ENCODE assay signal across 17 cellular contexts in the genomic region with DNA sequence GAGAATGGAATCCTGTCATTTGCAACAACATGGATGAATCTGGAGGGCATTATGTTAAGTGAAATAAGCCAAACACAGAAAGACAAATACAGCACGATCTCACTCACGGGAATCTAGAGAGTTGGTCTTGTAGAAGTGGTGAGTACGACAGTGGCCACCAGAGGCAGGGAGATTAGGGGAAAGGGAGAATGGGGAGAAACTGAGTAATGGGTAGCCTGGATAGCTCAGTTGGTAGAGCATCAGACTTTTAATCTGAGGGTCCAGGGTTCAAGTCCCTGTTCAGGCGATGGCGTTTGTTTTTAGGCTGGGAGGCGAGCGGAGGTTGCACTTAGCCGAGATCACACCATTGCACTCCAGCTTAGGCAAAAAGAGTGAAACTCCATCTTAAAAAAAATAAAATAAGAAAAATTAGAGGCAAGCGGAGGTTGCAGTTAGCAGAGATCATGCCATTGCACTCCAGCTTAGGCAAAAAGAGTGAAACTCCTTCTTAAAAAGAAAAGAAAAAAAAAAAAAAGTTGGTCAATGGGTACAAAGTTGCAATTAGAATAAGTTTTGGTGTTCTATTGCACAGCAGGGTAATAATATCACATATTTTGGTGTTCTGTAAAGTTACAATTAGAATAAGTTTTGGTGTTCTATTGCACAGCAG.
DNase-seq lines count a peak whose midpoint lies in the region; ATAC-seq, FAIRE-seq and TF ChIP-seq lines count a peak whose summit lies in the region.
"Had no signal": no experiment of that assay in that cellular context is flagged by ENCODE, and none has a peak within 500 bp of the region (broad histone marks: within the 10 kb centered on the region; RNA-seq: fewer than 3 reads in every experiment).

No MANE protein-coding gene starts in this region.

- H3K4me1 ChIP-seq in tibial nerve, result no peaks in the 10 kb centered on the region
- H3K4me1 ChIP-seq: transverse colon had no signal

- no peak for ATAC-seq in stimulated activated naive B cell treated with anti-CD40 and anti-IgM and Interleukin-4, amounts not matched to agents 10 μg/mL and 1 μg/mL and 100 μg/mL, for 72 hours (replicated peaks)
- ATAC-seq: activated CD4-positive, CD25-positive, alpha-beta regulatory T cell treated with anti-CD3 and anti-CD28 coated beads, Interleukin-2, amount 50 U/mL, for 24 hours; left lobe of liver had no signal

- peak; percentile 68 for DNase-seq in H7
- DNase-seq in MG63, result peak; percentile 48
- peak; percentile 7 for DNase-seq in bronchial epithelial cell (ENCODE audit: low read depth)
- DNase-seq in neural crest cell (ENCODE audit: low read depth, low spot score), result no peak
- no peak for DNase-seq in HPDE6-E6E7 (ENCODE audit: extremely low spot score)
- DNase-seq in tibial nerve (ENCODE audit: low spot score in 2 of 2), result no peak
- DNase-seq in stimulated activated naive B cell treated with anti-CD40 and anti-IgM and Interleukin-4, amounts not matched to agents 10 μg/mL and 1 μg/mL and 100 μg/mL, for 72 hours, result no peak
- DNase-seq: activated T-cell treated with anti-CD3 and anti-CD28 coated beads for 4 hours; CD4-positive, CD25-positive, alpha-beta regulatory T cell; EL; MM.1S; T-helper 1 cell; transverse colon had no signal

- TF ChIP-seq CTCF in bronchial epithelial cell (IDR thresholded peaks at IDR 0.05; ENCODE audit: insufficient read depth, low read length, severe bottlenecking), result no peak
- no peak for TF ChIP-seq CTCF in neural crest cell (conservative IDR thresholded peaks at IDR 0.05)
- no peak for TF ChIP-seq CTCF in tibial nerve (IDR thresholded peaks at IDR 0.05)

- H3K27me3 Mint-ChIP-seq in neural crest cell (ENCODE audit: low read depth), result peaks cover 11% of the 10 kb centered on the region
- H3K27me3 Mint-ChIP-seq in stimulated activated naive B cell treated with anti-CD40 and anti-IgM and Interleukin-4, amounts not matched to agents 10 μg/mL and 1 μg/mL and 100 μg/mL, for 72 hours, result peaks cover 21 to 36% of the 10 kb centered on the region in 2 donors

- H3K27me3 ChIP-seq in H7 (ENCODE audit: control insufficient read depth, insufficient read depth, low read length) (no peaks in the 10 kb centered on the region), MG63 (no peaks in the 10 kb centered on the region; the same call in 1 of the 2 replicates), bronchial epithelial cell (ENCODE audit: control insufficient read depth, insufficient read depth, low read length) (no peaks in the 10 kb centered on the region), tibial nerve (peaks cover 0 to 10% of the 10 kb centered on the region in 2 donors)
- H3K27me3 ChIP-seq: transverse colon had no signal

- peaks cover 2% of the 10 kb centered on the region for H3K9me3 Mint-ChIP-seq in neural crest cell
- H3K9me3 Mint-ChIP-seq in stimulated activated naive B cell treated with anti-CD40 and anti-IgM and Interleukin-4, amounts not matched to agents 10 μg/mL and 1 μg/mL and 100 μg/mL, for 72 hours, result no peaks in the 10 kb centered on the region
- H3K9me3 Mint-ChIP-seq: activated naive CD4-positive, alpha-beta T cell treated with anti-CD3 and anti-CD28 coated beads, Interleukin-2, amount 50 U/mL, for 72 hours had no signal

- H3K4me3 ChIP-seq in H7 (ENCODE audit: insufficient read depth, low read depth, low read length) (peak overlapping the region; percentile 29; the same call in 1 of the 2 replicates), MG63 (peak overlapping the region; percentile 25; the same call in 1 of the 2 replicates), bronchial epithelial cell (ENCODE audit: low read depth, low read length) (no peak overlapping the region), tibial nerve (no peak overlapping the region)
- H3K4me3 ChIP-seq: transverse colon had no signal

- no peaks in the 10 kb centered on the region for H3K36me3 ChIP-seq in H7 (replicated peaks; ENCODE audit: control insufficient read depth, insufficient read depth, low read length)
- no peaks in the 10 kb centered on the region for H3K36me3 ChIP-seq in MG63
- no peaks in the 10 kb centered on the region for H3K36me3 ChIP-seq in bronchial epithelial cell (ENCODE audit: control insufficient read depth, insufficient read depth, low read length)
- H3K36me3 ChIP-seq in tibial nerve, result no peaks in the 10 kb centered on the region
- H3K36me3 ChIP-seq: transverse colon had no signal

- no peaks in the 10 kb centered on the region for H3K36me3 Mint-ChIP-seq in neural crest cell (ENCODE audit: low read depth)
- no peaks in the 10 kb centered on the region for H3K36me3 Mint-ChIP-seq in stimulated activated naive B cell treated with anti-CD40 and anti-IgM and Interleukin-4, amounts not matched to agents 10 μg/mL and 1 μg/mL and 100 μg/mL, for 72 hours
- H3K36me3 Mint-ChIP-seq: activated naive CD4-positive, alpha-beta T cell treated with anti-CD3 and anti-CD28 coated beads, Interleukin-2, amount 50 U/mL, for 72 hours; CD4-positive, CD25-positive, alpha-beta regulatory T cell had no signal

- no peak for TF ChIP-seq EP300 in tibial nerve (IDR thresholded peaks at IDR 0.05)

- 77 to 83% methylated on average over 9 of the region's 9 CpGs for WGBS in tibial nerve, 2 donors

- no peak for FAIRE-seq in bronchial epithelial cell (lab: Jason Lieb, UNC)
- FAIRE-seq: GM12892 had no signal

- H3K9me3 ChIP-seq in MG63 (no peaks in the 10 kb centered on the region), tibial nerve (no peaks in the 10 kb centered on the region)
- H3K9me3 ChIP-seq: transverse colon had no signal

- peaks cover 3% of the 10 kb centered on the region for H3K4me1 Mint-ChIP-seq in neural crest cell
- no peaks in the 10 kb centered on the region for H3K4me1 Mint-ChIP-seq in stimulated activated naive B cell treated with anti-CD40 and anti-IgM and Interleukin-4, amounts not matched to agents 10 μg/mL and 1 μg/mL and 100 μg/mL, for 72 hours

- H3K27ac Mint-ChIP-seq in neural crest cell (ENCODE audit: unreplicated experiment), result no peak overlapping the region
- no peak overlapping the region for H3K27ac Mint-ChIP-seq in stimulated activated naive B cell treated with anti-CD40 and anti-IgM and Interleukin-4, amounts not matched to agents 10 μg/mL and 1 μg/mL and 100 μg/mL, for 72 hours
- H3K27ac Mint-ChIP-seq: CD4-positive, CD25-positive, alpha-beta regulatory T cell had no signal

- no peak overlapping the region for H3K27ac ChIP-seq in tibial nerve
- H3K27ac ChIP-seq: transverse colon had no signal

- no peak for TF ChIP-seq POLR2A in tibial nerve (IDR thresholded peaks at IDR 0.05)

- H3K4me3 Mint-ChIP-seq in neural crest cell, result peak overlapping the region; percentile 50
- no peak overlapping the region for H3K4me3 Mint-ChIP-seq in stimulated activated naive B cell treated with anti-CD40 and anti-IgM and Interleukin-4, amounts not matched to agents 10 μg/mL and 1 μg/mL and 100 μg/mL, for 72 hours
- H3K4me3 Mint-ChIP-seq: CD4-positive, CD25-positive, alpha-beta regulatory T cell had no signal

Comparison
In these comparisons a context has a peak if more than half of its experiments do, and no peak if none do; other contexts are left out.
1. DNase-seq: peak in H7 (single experiment), MG63 (single experiment) and bronchial epithelial cell (single experiment); none in neural crest cell (single experiment), HPDE6-E6E7 (single experiment), tibial nerve (0 of 2) and stimulated activated naive B cell treated with anti-CD40 and anti-IgM and Interleukin-4, amounts not matched to agents 10 μg/mL and 1 μg/mL and 100 μg/mL, for 72 hours (single experiment).
2. H3K4me3 ChIP-seq: peak in H7 (single experiment) and MG63 (single experiment); none in bronchial epithelial cell (single experiment) and tibial nerve (0 of 4).